Comparison of ENCODE assay signal across 27 cellular contexts in the genomic region with DNA sequence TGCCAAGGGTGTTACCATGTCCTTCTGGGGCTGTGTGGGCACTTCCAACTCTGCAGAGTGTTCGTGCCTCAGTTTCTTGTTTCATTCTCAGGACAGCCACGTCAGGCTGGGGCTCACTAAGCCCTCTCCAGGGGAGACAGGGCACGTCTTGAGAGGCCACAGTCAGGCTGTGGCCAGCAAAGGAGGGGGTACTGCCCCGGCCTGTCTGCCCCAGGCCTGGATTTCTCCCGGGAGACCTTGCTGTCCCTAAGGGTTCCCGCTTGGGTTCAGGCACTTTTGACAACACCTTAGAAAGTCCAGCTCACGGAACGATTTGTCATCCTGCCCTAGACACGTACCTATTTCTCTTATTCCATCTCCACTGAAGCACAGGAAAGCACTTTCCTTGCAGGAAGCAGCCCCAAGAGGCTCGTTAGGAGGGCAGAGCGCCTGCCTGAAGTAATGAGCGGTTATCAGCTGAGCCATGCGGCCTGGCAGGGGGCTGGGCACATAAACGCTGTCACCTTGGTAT.
DNase-seq lines count a peak whose midpoint lies in the region; ATAC-seq and TF ChIP-seq lines count a peak whose summit lies in the region.
"Had no signal": no experiment of that assay in that cellular context is flagged by ENCODE, and none has a peak within 500 bp of the region (broad histone marks: within the 10 kb centered on the region; RNA-seq: fewer than 3 reads in every experiment).

No MANE protein-coding gene starts in this region.

- H3K4me3 ChIP-seq in heart right ventricle = no peak overlapping the region
- H3K4me3 ChIP-seq: K562, pancreas, suprapubic skin had no signal

- DNase-seq in DMS79 treated with DMSO at 0.1 percent for 48 hours (lab: John Stamatoyannopoulos, UW) (peak; percentile 96), DMS79 (lab: John Stamatoyannopoulos, UW) (no peak), cardiac septum (ENCODE audit: low spot score) (peak; percentile 57), heart right ventricle (no peak), mesenteric fat pad (ENCODE audit: low spot score) (peak; percentile 51), ureter (ENCODE audit: low spot score) (peak; percentile 18), RKO (ENCODE audit: low spot score) (no peak)
- DNase-seq: activated CD4-positive, alpha-beta memory T cell treated with anti-CD3 and anti-CD28 coated beads, Interleukin-2, amount 10 ng/mL, durations not matched to agents 7 days and 5 days; activated CD4-positive, alpha-beta T cell treated with anti-CD3 and anti-CD28 coated beads for 1 hour; activated gamma-delta T cell; activated naive CD8-positive, alpha-beta T cell treated with anti-CD3 and anti-CD28 coated beads for 36 hours; activated T-cell treated with anti-CD3 and anti-CD28 coated beads for 4 hours; aorta; effector CD8-positive, alpha-beta T cell; EL; immature natural killer cell; left cardiac atrium; NCI-H526 treated with DMSO at 0.1 percent for 48 hours; nephron progenitor cell; SHP77 treated with DMSO at 0.1 percent for 48 hours; small intestine; stimulated activated naive CD4-positive, alpha-beta T cell had no signal

- intact Hi-C loops in cardiac septum (cut with DNase I) = no loop called here
- intact Hi-C loops in heart right ventricle (cut with DNase I) = no loop called here

- H3K4me1 ChIP-seq in heart right ventricle = no peaks in the 10 kb centered on the region
- H3K4me1 ChIP-seq: pancreas, suprapubic skin had no signal

- 64 to 65% methylated on average over 14 of the region's 14 CpGs for WGBS in heart right ventricle, 2 donors

- no peak overlapping the region for H3K27ac ChIP-seq in heart right ventricle
- H3K27ac ChIP-seq: 22Rv1, pancreas, suprapubic skin had no signal

- no peaks in the 10 kb centered on the region for H3K9me3 ChIP-seq in heart right ventricle
- H3K9me3 ChIP-seq: pancreas, suprapubic skin had no signal

- TF ChIP-seq CTCF in heart right ventricle (IDR thresholded peaks at IDR 0.05) = no peak

- H3K36me3 ChIP-seq in heart right ventricle = no peaks in the 10 kb centered on the region
- H3K36me3 ChIP-seq: pancreas, suprapubic skin had no signal

- H3K27me3 ChIP-seq in heart right ventricle = peaks cover 0 to 31% (median 14%) of the 10 kb centered on the region in 7 donors
- H3K27me3 ChIP-seq: pancreas, suprapubic skin had no signal

- no peak for ATAC-seq in heart right ventricle
- no peak for ATAC-seq in GM18858 (IDR thresholded peaks at IDR 0.05; ENCODE audit: unreplicated experiment)
- ATAC-seq: K562, left cardiac atrium had no signal

Comparison
In these comparisons a context has a peak if more than half of its experiments do, and no peak if none do; other contexts are left out.
1. DNase-seq: peak in DMS79 treated with DMSO at 0.1 percent for 48 hours (single experiment), cardiac septum (single experiment), mesenteric fat pad (single experiment) and ureter (single experiment); none in DMS79 (single experiment), heart right ventricle (0 of 2) and RKO (single experiment).